ENCODE assay signal across 16 cellular contexts in genomic region chr16:68146583-68146982, GRCh38.
DNase-seq lines count a peak whose midpoint lies in the region; ATAC-seq and TF ChIP-seq lines count a peak whose summit lies in the region.
"Had no signal": no experiment of that assay in that cellular context is flagged by ENCODE, and none has a peak within 500 bp of the region (broad histone marks: within the 10 kb centered on the region; RNA-seq: fewer than 3 reads in every experiment).

No MANE protein-coding gene starts in this region.

- H3K27me3 ChIP-seq in IMR-90 (ENCODE audit: control insufficient read depth, insufficient read depth, low read length) (no peaks in the 10 kb centered on the region), mesenchymal stem cell (ENCODE audit: control insufficient read depth in 1 of 2, insufficient read depth in 1 of 2, low read length in 2 of 2) (no peaks in the 10 kb centered on the region)
- H3K27me3 ChIP-seq: foreskin keratinocyte, upper lobe of left lung had no signal

- CTCF ChIA-PET in IMR-90 (lab: Yijun Ruan, JAX) = interaction anchor here (0.5 to 1.1 kb wide), 5 partner anchors 18 to 213 kb away, joined by 3 to 5 read pairs (median 3); no protein-coding TSS in a partner anchor

- H3K9me1 ChIP-seq in IMR-90 (ENCODE audit: insufficient read depth, low read length) = peaks cover 4% of the 10 kb centered on the region; the same call in 1 of the 2 replicates

- H3K9ac ChIP-seq in IMR-90 (ENCODE audit: low read depth, low read length) (no peak overlapping the region), mesenchymal stem cell (ENCODE audit: low read length) (peak overlapping the region; percentile 73)

- no peak overlapping the region for H2AFZ ChIP-seq in IMR-90 (replicated peaks; ENCODE audit: low read length, poor library complexity)
- H2AFZ ChIP-seq in mesenchymal stem cell (ENCODE audit: low read depth, low read length) = no peak overlapping the region

- H3K4me1 ChIP-seq in IMR-90 (ENCODE audit: control insufficient read depth, insufficient read depth, low read length) = peaks cover 2% of the 10 kb centered on the region
- no peaks in the 10 kb centered on the region for H3K4me1 ChIP-seq in mesenchymal stem cell (ENCODE audit: control insufficient read depth, insufficient read depth, low read depth, low read length)

- no peaks in the 10 kb centered on the region; the same call in 1 of the 2 replicates for H4K20me1 ChIP-seq in IMR-90 (ENCODE audit: insufficient read depth, low read length)

- H3K14ac ChIP-seq in IMR-90 (replicated peaks; ENCODE audit: low read depth, low read length) (no peak overlapping the region), mesenchymal stem cell (ENCODE audit: low read length in 2 of 2) (no peak overlapping the region)

- H3K4me1 Mint-ChIP-seq in endothelial cell (ENCODE audit: unreplicated experiment) = no peaks in the 10 kb centered on the region

- POLR2A ChIA-PET in IMR-90 (lab: Charles Lee; ENCODE audit: unreplicated experiment) = no interaction called here

- H4K91ac ChIP-seq in IMR-90 (ENCODE audit: insufficient read depth, low read depth, low read length) (no peak overlapping the region), mesenchymal stem cell (ENCODE audit: low read length) (no peak overlapping the region)

- H3K36me3 ChIP-seq in IMR-90 (ENCODE audit: control insufficient read depth, insufficient read depth, low read length) = no peaks in the 10 kb centered on the region; the same call in 1 of the 2 replicates
- peaks cover 8 to 11% of the 10 kb centered on the region in 2 experiments for H3K36me3 ChIP-seq in mesenchymal stem cell (ENCODE audit: control insufficient read depth in 1 of 2, insufficient read depth in 2 of 2, low read depth in 1 of 2, low read length in 2 of 2)

- no peak for TF ChIP-seq RAD21 in IMR-90 (IDR thresholded peaks at IDR 0.05; ENCODE audit: low read length)

- no peaks in the 10 kb centered on the region for H3K9me3 Mint-ChIP-seq in endothelial cell (ENCODE audit: unreplicated experiment)

- H3K18ac ChIP-seq in IMR-90 (ENCODE audit: low read depth, low read length) (no peak overlapping the region), mesenchymal stem cell (ENCODE audit: low read depth in 1 of 2, low read length in 2 of 2) (no peak overlapping the region)

- H2BK5ac ChIP-seq in IMR-90 (ENCODE audit: low read depth, low read length, poor library complexity, severe bottlenecking) (no peak overlapping the region), mesenchymal stem cell (ENCODE audit: low read depth, low read length, poor library complexity, severe bottlenecking) (no peak overlapping the region)

- H2AK9ac ChIP-seq in IMR-90 (replicated peaks; ENCODE audit: low read depth, low read length, poor library complexity) = no peak overlapping the region

- no peak overlapping the region for H3K27ac Mint-ChIP-seq in endothelial cell (ENCODE audit: unreplicated experiment)

- H4K8ac ChIP-seq in IMR-90 (ENCODE audit: low read depth in 2 of 2, low read length in 2 of 2) = no peak overlapping the region
- H4K8ac ChIP-seq in mesenchymal stem cell (ENCODE audit: low read length) = no peak overlapping the region

- BruUV-seq in IMR-90 (replicated peaks; lab: Mats Ljungman, UMichigan) = no TSS peak

- intact Hi-C loops in IMR-90 (cut with micrococcal nuclease) = no loop called here

- in situ Hi-C loops in IMR-90 (cut with MboI; ENCODE audit: low sequenced_read_pairs) = no loop called here

- no peak overlapping the region for H2AK5ac ChIP-seq in IMR-90 (ENCODE audit: low read depth, low read length)
- no peak overlapping the region for H2AK5ac ChIP-seq in mesenchymal stem cell (ENCODE audit: low read length, severe bottlenecking)

- H3K79me1 ChIP-seq in IMR-90 (ENCODE audit: low read depth in 1 of 2, low read length in 2 of 2) = peaks cover 6 to 26% of the 10 kb centered on the region in 2 experiments; a peak in 3 of 4 replicates
- peaks cover 21% of the 10 kb centered on the region for H3K79me1 ChIP-seq in mesenchymal stem cell (replicated peaks; ENCODE audit: low read length, poor library complexity, severe bottlenecking)

- no peaks in the 10 kb centered on the region for H3K9me3 ChIP-seq in IMR-90 (ENCODE audit: control insufficient read depth, insufficient read depth, low read length)
- no peaks in the 10 kb centered on the region for H3K9me3 ChIP-seq in mesenchymal stem cell (ENCODE audit: control insufficient read depth, low read length)
- H3K9me3 ChIP-seq: upper lobe of left lung had no signal

- H3K36me3 Mint-ChIP-seq in endothelial cell (ENCODE audit: low read depth, unreplicated experiment) = peaks cover 8% of the 10 kb centered on the region

- H3K27me3 Mint-ChIP-seq in endothelial cell (ENCODE audit: unreplicated experiment) = peaks cover 1% of the 10 kb centered on the region

- H2BK15ac ChIP-seq in IMR-90 (ENCODE audit: low read depth, low read length) = no peak overlapping the region
- no peak overlapping the region for H2BK15ac ChIP-seq in mesenchymal stem cell (ENCODE audit: low read depth, poor library complexity, severe bottlenecking)

- H3K27ac ChIP-seq in IMR-90 (ENCODE audit: insufficient read depth, low read length) = no peak overlapping the region
- H3K27ac ChIP-seq in mesenchymal stem cell (ENCODE audit: low read length, poor library complexity, severe bottlenecking) = no peak overlapping the region
- H3K27ac ChIP-seq: foreskin keratinocyte, upper lobe of left lung had no signal

- DNase-seq in AG10803 (ENCODE audit: low read depth) (peak; percentile 61), IMR-90 (peak; percentile 60), epithelial cell of proximal tubule (ENCODE audit: low read depth) (peak; percentile 20), mesenchymal stem cell (peak; percentile 92), endothelial cell (ENCODE audit: low spot score) (no peak), omental fat pad (ENCODE audit: low spot score) (no peak), NCI-H446 (lab: John Stamatoyannopoulos, UW) (no peak)
- DNase-seq: activated CD4-positive, CD25-positive, alpha-beta regulatory T cell; activated naive CD4-positive, alpha-beta T cell treated with anti-CD3 and anti-CD28 coated beads, Interleukin-2, amount 50 U/mL, for 16 hours; DMS79 treated with DMSO at 0.1 percent for 48 hours; foreskin keratinocyte; H7; NCI-H1694 treated with DMSO at 0.1 percent for 48 hours; stimulated activated CD4-positive, alpha-beta T cell treated with anti-CD3 and anti-CD28 coated beads, Interleukin-2, amount 100 ng/mL, for 48 hours; upper lobe of left lung had no signal

- no peak overlapping the region for H2BK12ac ChIP-seq in mesenchymal stem cell (ENCODE audit: low read length in 2 of 2)

- peak; percentile 71 for ATAC-seq in IMR-90 (ENCODE audit: low read depth)
- no peak for ATAC-seq in omental fat pad (ENCODE audit: low FRiP score)
- no peak for ATAC-seq in HG03139 (IDR thresholded peaks at IDR 0.05; ENCODE audit: unreplicated experiment)
- ATAC-seq: foreskin keratinocyte had no signal

- dilution Hi-C loops in IMR-90 (cut with HindIII; ENCODE audit: low sequenced_read_pairs, unreplicated experiment) = no loop called here

- no peak for TF ChIP-seq CTCF in AG10803 (conservative IDR thresholded peaks at IDR 0.05; ENCODE audit: low read length)
- no peak for TF ChIP-seq CTCF in IMR-90 (conservative IDR thresholded peaks at IDR 0.05; ENCODE audit: low read depth, low read length)
- TF ChIP-seq CTCF in epithelial cell of proximal tubule (conservative IDR thresholded peaks at IDR 0.05; ENCODE audit: low read depth, low read length) = no peak
- no peak for TF ChIP-seq CTCF in endothelial cell (IDR thresholded peaks at IDR 0.05; ENCODE audit: unreplicated experiment)
- no peak for TF ChIP-seq CTCF in omental fat pad (IDR thresholded peaks at IDR 0.05)

- no peak overlapping the region for H3K4ac ChIP-seq in IMR-90 (ENCODE audit: low read depth, low read length)
- no peak overlapping the region for H3K4ac ChIP-seq in mesenchymal stem cell (ENCODE audit: low read depth in 1 of 2, low read length in 2 of 2)

- no peak overlapping the region for H4K5ac ChIP-seq in IMR-90 (ENCODE audit: low read depth, low read length)

- no peak overlapping the region for H2BK20ac ChIP-seq in IMR-90 (ENCODE audit: low read depth, low read length)

- H3K4me3 Mint-ChIP-seq in endothelial cell (ENCODE audit: unreplicated experiment) = no peak overlapping the region

- TF ChIP-seq POLR2A in IMR-90 (IDR thresholded peaks at IDR 0.05; ENCODE audit: low read depth, low read length) = no peak

- peak overlapping the region; percentile 16 for H3K4me2 ChIP-seq in IMR-90 (ENCODE audit: low read depth, low read length)
- no peak overlapping the region for H3K4me2 ChIP-seq in mesenchymal stem cell (ENCODE audit: low read length, poor library complexity, severe bottlenecking)

- no peak overlapping the region for H3K56ac ChIP-seq in IMR-90 (ENCODE audit: extremely low read depth, insufficient read depth, low read length)

- H3K4me3 ChIP-seq in AG10803 (ENCODE audit: low read length) (no peak overlapping the region), IMR-90 (ENCODE audit: insufficient read depth, low read depth, low read length) (no peak overlapping the region), epithelial cell of proximal tubule (ENCODE audit: low read depth, low read length) (no peak overlapping the region), mesenchymal stem cell (ENCODE audit: insufficient read depth in 1 of 2, low read depth in 1 of 2, low read length in 2 of 2) (no peak overlapping the region)
- H3K4me3 ChIP-seq: upper lobe of left lung had no signal

- no CpG with 5 or more reads among the region's 2 CpGs for WGBS in IMR-90 (ENCODE audit: extremely low coverage in 2 of 2, insufficient read length in 1 of 2), 2 experiments
- no CpG with 5 or more reads among the region's 2 CpGs for WGBS in mesenchymal stem cell

- H2BK120ac ChIP-seq in IMR-90 (ENCODE audit: low read depth, low read length) (no peak overlapping the region), mesenchymal stem cell (ENCODE audit: low read depth, low read length) (no peak overlapping the region)

- H3K23ac ChIP-seq in IMR-90 (ENCODE audit: low read depth, low read length) (no peak overlapping the region), mesenchymal stem cell (ENCODE audit: low read length in 2 of 2) (no peak overlapping the region)

TF ChIP-seq in IMR-90, 13 proteins besides CTCF, POLR2A, EP300 and RAD21:
- no peak for TF ChIP-seq CEBPB (IDR thresholded peaks at IDR 0.05; ENCODE audit: low read depth, low read length)
TF ChIP-seq in IMR-90: peak in this region for 0.

Comparison
In these comparisons a context has a peak if more than half of its experiments do, and no peak if none do; other contexts are left out.
1. DNase-seq: peak in AG10803 (single experiment), IMR-90 (single experiment), epithelial cell of proximal tubule (single experiment) and mesenchymal stem cell (single experiment); none in endothelial cell (single experiment), omental fat pad (single experiment) and NCI-H446 (0 of 2).